Comparison of ENCODE assay signal across 8 cellular contexts in the genomic region with DNA sequence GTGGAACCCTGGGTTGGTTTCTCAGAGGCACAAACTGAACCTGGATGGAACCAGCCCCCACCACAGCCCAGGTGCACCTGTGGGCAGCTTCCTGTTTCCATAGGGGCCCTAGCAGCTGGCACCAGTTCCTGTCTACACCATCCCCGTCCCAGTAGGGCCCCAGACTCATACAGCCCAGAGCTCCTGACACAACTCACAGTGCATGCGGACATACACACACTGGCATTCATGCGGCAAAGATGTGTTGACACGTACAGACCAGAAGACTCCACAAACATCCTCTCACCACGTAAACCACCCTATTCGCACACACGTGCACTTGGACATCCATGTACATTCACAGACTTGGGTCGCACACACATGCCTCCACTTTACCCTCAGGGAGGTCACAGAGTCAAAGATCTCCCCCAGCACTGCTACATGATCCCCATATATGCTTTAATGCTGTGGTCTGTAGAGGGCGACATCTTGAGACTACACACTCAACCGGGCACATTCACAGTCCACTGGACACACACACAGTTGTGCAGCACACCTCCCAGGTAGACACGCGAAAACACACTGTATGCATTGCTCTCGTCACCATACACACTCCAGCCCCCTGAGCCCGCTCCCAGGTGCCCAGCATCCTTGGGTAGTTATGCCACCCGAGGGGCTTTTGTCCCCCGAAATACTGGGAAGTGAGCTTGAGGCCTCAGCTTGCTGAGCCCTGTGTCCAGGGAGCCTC. TPM values are rescaled to one million over a fixed set of nuclear protein-coding genes. Genes with fewer than 3 reads are reported as not detected.
A peak's percentile ranks its signal among the peaks of the same experiment; 100 is the strongest.
DNase-seq lines count a peak whose midpoint lies in the region; ATAC-seq and TF ChIP-seq lines count a peak whose summit lies in the region.

No MANE protein-coding gene starts in this region.

- BruUV-seq in A673 (replicated peaks; lab: Mats Ljungman, UMichigan) = no TSS peak

- peak; percentile 51 for ATAC-seq in GM18502 (IDR thresholded peaks at IDR 0.05; ENCODE audit: poor library complexity, unreplicated experiment)
- ATAC-seq in HG02759 (IDR thresholded peaks at IDR 0.05; ENCODE audit: unreplicated experiment) = peak; percentile 57

- no peaks in the 10 kb centered on the region for H3K27me3 ChIP-seq in A673 (replicated peaks; ENCODE audit: insufficient read depth, low read depth, low read length, poor library complexity)
- H3K27me3 ChIP-seq in muscle layer of colon (ENCODE audit: control insufficient read depth in 1 of 2, insufficient read depth in 2 of 2, low read length in 2 of 2) = no peaks in the 10 kb centered on the region

- CTCF ChIA-PET in A673 (lab: Charles Lee) = no interaction called here

- H3K36me3 ChIP-seq in A673 (ENCODE audit: insufficient read depth, low read length, poor library complexity, severe bottlenecking) (no peaks in the 10 kb centered on the region), muscle layer of colon (ENCODE audit: insufficient read depth, low read length) (no peaks in the 10 kb centered on the region)

- no peak overlapping the region for H3K9ac ChIP-seq in muscle layer of colon (ENCODE audit: low read length)

- H3K4me1 ChIP-seq in A673 (ENCODE audit: insufficient read depth, low read length, poor library complexity, severe bottlenecking) = peaks cover 49% of the 10 kb centered on the region
- H3K4me1 ChIP-seq in muscle layer of colon (ENCODE audit: insufficient read depth, low read length) = peaks cover 57% of the 10 kb centered on the region

- TF ChIP-seq CTCF in A673 (conservative IDR thresholded peaks at IDR 0.05; ENCODE audit: low read depth, low read length) (peak; percentile 45), cardiac fibroblast (IDR thresholded peaks at IDR 0.05; ENCODE audit: low read depth, low read length) (peak; percentile 22)

- peak overlapping the region; percentile 59 for H3K27ac ChIP-seq in A673 (ENCODE audit: low read depth, low read length, poor library complexity, severe bottlenecking)
- peak overlapping the region; percentile 25 for H3K27ac ChIP-seq in muscle layer of colon (ENCODE audit: low read depth, low read length)

- H3K4me3 ChIP-seq in A673 (ENCODE audit: low read depth, low read length, poor library complexity, severe bottlenecking) (no peak overlapping the region), cardiac fibroblast (replicated peaks in 1 of 2; ENCODE audit: low read depth in 2 of 2, low read length in 2 of 2) (no peak overlapping the region), muscle layer of colon (ENCODE audit: low read depth in 1 of 2, low read length in 2 of 2) (no peak overlapping the region)

- H3K9me3 ChIP-seq in A673 (ENCODE audit: low read depth, low read length, poor library complexity, severe bottlenecking) = no peaks in the 10 kb centered on the region
- no peaks in the 10 kb centered on the region for H3K9me3 ChIP-seq in muscle layer of colon (ENCODE audit: low read length)

- no peak for DNase-seq in A673 (ENCODE audit: low spot score)
- DNase-seq in NCI-H2107 (lab: John Stamatoyannopoulos, UW) = peak; percentile 58
- DNase-seq in cardiac fibroblast (ENCODE audit: low read depth in 2 of 2) = no peak
- DNase-seq in activated CD4-positive, CD25-positive, alpha-beta regulatory T cell treated with anti-CD3 and anti-CD28 coated beads, Interleukin-2, amount 50 U/mL, for 72 hours = no peak
- DNase-seq in putamen (ENCODE audit: low spot score) = no peak

- intact Hi-C loops in A673 (cut with micrococcal nuclease; ENCODE audit: unreplicated experiment) = no loop called here

- POLR2A ChIA-PET in A673 (lab: Charles Lee; ENCODE audit: low non-redundant PET) = no interaction called here

RNA-seq across cellular contexts. Expression of a gene that starts 22.4 kb away (rescaled TPM):
- 56.4 and 57.2 TPM in 2 replicates for total RNA-seq in A673 (2021)
